Comparison of ENCODE assay signal across 8 cellular contexts in the genomic region with DNA sequence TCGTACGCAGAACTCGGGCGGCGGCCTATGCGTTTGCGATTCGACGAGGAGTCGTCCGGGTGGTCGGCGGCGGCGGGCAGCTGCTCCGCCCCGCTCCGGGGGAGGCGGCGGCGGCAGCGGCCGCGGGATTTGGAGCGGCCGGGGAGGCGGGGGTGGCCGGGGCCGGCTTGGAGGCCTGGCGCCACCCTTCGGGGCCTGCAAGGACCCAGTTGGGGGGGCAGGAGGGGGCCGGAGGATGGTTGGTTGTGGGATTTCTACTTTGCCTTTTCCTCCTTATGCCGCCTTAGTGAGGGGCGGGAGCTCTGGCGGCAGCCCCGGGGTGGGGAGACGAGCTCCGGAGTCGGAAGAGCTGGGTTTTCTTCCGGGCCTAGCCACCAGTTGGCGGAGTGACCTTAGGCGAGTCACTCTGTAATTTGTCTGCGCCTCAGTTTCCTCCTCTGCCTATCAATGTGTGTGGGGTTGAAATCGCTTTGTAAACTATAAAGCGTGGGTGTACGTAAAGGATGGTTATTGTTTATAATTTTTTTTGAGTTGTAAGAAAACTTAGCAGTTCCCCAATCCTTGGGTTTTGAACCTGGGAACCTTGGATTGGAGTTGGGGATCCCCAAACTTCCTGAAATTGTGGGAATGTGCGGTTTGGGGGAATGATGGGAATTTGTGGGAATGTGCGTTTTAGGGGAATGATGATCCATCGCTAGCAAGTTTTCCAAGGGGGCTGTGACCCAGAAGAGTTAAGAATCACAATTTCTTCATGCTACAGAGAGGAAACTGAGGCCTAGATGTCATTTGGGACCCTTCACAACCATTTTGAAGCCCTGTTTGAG. TPM values are rescaled to one million over a fixed set of nuclear protein-coding genes. Genes with fewer than 3 reads are reported as not detected.
DNase-seq lines count a peak whose midpoint lies in the region; ATAC-seq, FAIRE-seq and TF ChIP-seq lines count a peak whose summit lies in the region.

No MANE protein-coding gene starts in this region.

- POLR2A ChIA-PET in K562 (lab: Yijun Ruan, JAX) = interaction anchor here (0.6 to 2.8 kb wide), 9 partner anchors 9 to 186 kb away, joined by 3 to 11 read pairs (median 4); partner anchors contain the start of gene SMTN

- H3K36me3 Mint-ChIP-seq in immature natural killer cell = peaks cover 41 to 45% (median 43%) of the 10 kb centered on the region in 3 donors

- peaks cover 6 to 13% (median 13%) of the 10 kb centered on the region in 3 donors for H3K27me3 Mint-ChIP-seq in immature natural killer cell (ENCODE audit: low read depth in 3 of 3)

- no peak for TF ChIP-seq RAD21 in K562 (CRISPR knock-in tag; conservative IDR thresholded peaks at IDR 0.05 in 1 of 2, IDR thresholded peaks at IDR 0.05 in 1 of 2)

- H4K20me1 ChIP-seq in K562 (replicated peaks; ENCODE audit: control insufficient read depth, insufficient read depth, low read length) = peaks cover 16% of the 10 kb centered on the region; the same call in 1 of the 2 replicates

- WGBS in K562 (ENCODE audit: insufficient coverage, low coverage, missing lambda C conversion rate) = 2% methylated on average over 24 of the region's 49 CpGs

- no TSS peak for BruUV-seq in K562 (replicated peaks; lab: Mats Ljungman, UMichigan)

- peak overlapping the region; percentile 85 to 95 for H3K9ac ChIP-seq in K562 (ENCODE audit: insufficient read depth in 1 of 2, low read depth in 2 of 2, low read length in 2 of 2)

- TF ChIP-seq CTCF in RWPE2 (IDR thresholded peaks at IDR 0.05; ENCODE audit: poor library complexity, severe bottlenecking) (peak; percentile 12), K562 (IDR thresholded peaks at IDR 0.05 in 2 of 3, conservative IDR thresholded peaks at IDR 0.05 in 1 of 3; ENCODE audit: insufficient read depth in 2 of 3, low read depth in 1 of 3, low read length in 3 of 3) (no peak)

- no peaks in the 10 kb centered on the region for H3K9me1 ChIP-seq in K562 (ENCODE audit: control insufficient read depth, insufficient read depth, low read length)

- H3K27ac Mint-ChIP-seq in immature natural killer cell = peak overlapping the region; percentile 78 to 96 (median 92)

- H3K9me3 ChIP-seq in RWPE2 (ENCODE audit: severe bottlenecking) (peaks cover 14% of the 10 kb centered on the region), K562 (replicated peaks; ENCODE audit: control insufficient read depth, insufficient read depth, low read depth, low read length) (peaks cover 8% of the 10 kb centered on the region)

- FAIRE-seq in K562 (lab: Jason Lieb, UNC) = peak; percentile 40

- in situ Hi-C loops in K562 (cut with MboI) = no loop called here

- peaks cover 74% of the 10 kb centered on the region for H3K36me3 ChIP-seq in RWPE2 (ENCODE audit: low read depth)
- H3K36me3 ChIP-seq in K562 (ENCODE audit: control insufficient read depth, insufficient read depth, low read length) = peaks cover 77% of the 10 kb centered on the region

- peak overlapping the region; percentile 86 for H3K4me2 ChIP-seq in K562 (ENCODE audit: insufficient read depth, low read length)

- peak; percentile 25 for ATAC-seq in GM18868 (IDR thresholded peaks at IDR 0.05; ENCODE audit: unreplicated experiment)
- peak; percentile 30 for ATAC-seq in HG03103 (IDR thresholded peaks at IDR 0.05; ENCODE audit: low read depth, unreplicated experiment)
- peak; percentile 9; the same call in 2 of the 3 replicates for ATAC-seq in RWPE2 (ENCODE audit: low read depth)
- ATAC-seq in K562 = peak; percentile 62

- no peak for TF ChIP-seq EP300 in K562 (IDR thresholded peaks at IDR 0.05; ENCODE audit: low read length)

- H3K9me3 Mint-ChIP-seq in immature natural killer cell = peaks cover 11 to 45% (median 40%) of the 10 kb centered on the region in 6 donors

- CTCF ChIA-PET in K562 (lab: Yijun Ruan, JAX; ENCODE audit: low intra/inter-chr PET ratio) = interaction anchor here (0.6 to 0.9 kb wide), 3 partner anchors 116 to 179 kb away, joined by 3 to 4 read pairs (median 3); no protein-coding TSS in a partner anchor

- peaks cover 6% of the 10 kb centered on the region for H3K4me1 ChIP-seq in RWPE2 (ENCODE audit: insufficient read depth, poor library complexity, severe bottlenecking)
- peaks cover 7 to 17% of the 10 kb centered on the region in 2 experiments; a peak in 3 of 5 replicates for H3K4me1 ChIP-seq in K562 (replicated peaks in 1 of 2; ENCODE audit: control insufficient read depth in 2 of 2, insufficient read depth in 2 of 2, low read length in 2 of 2)

- H3K4me3 Mint-ChIP-seq in immature natural killer cell = peak overlapping the region; percentile 87 to 95 (median 92)

- H3K27me3 ChIP-seq in RWPE2 (ENCODE audit: insufficient read depth, poor library complexity, severe bottlenecking) (no peaks in the 10 kb centered on the region), K562 (ENCODE audit: control insufficient read depth in 2 of 2, insufficient read depth in 2 of 2, low read length in 2 of 2) (no peaks in the 10 kb centered on the region)

- H3K4me3 ChIP-seq in RWPE2 (ENCODE audit: severe bottlenecking) (peak overlapping the region; percentile 52), K562 (peak overlapping the region; percentile 90)

- peaks cover 98% of the 10 kb centered on the region for H3K79me2 ChIP-seq in K562 (ENCODE audit: control insufficient read depth, insufficient read depth, low read length)

- H3K27ac ChIP-seq in RWPE2 (ENCODE audit: poor library complexity, severe bottlenecking) (peak overlapping the region; percentile 73), K562 (ENCODE audit: extremely low read depth, low read depth, low read length) (peak overlapping the region; percentile 92)

- H3K4me1 Mint-ChIP-seq in immature natural killer cell = peaks cover 58 to 68% of the 10 kb centered on the region in 2 donors

- H2AFZ ChIP-seq in K562 (ENCODE audit: low read depth, low read length) = peak overlapping the region; percentile 74

- no peak for TF ChIP-seq POLR2A in K562 (conservative IDR thresholded peaks at IDR 0.05)

- intact Hi-C loops in K562 (cut with micrococcal nuclease) = loop anchor here (2.0 to 5.0 kb wide), 2 partner anchors 93 to 115 kb away; no protein-coding TSS in a partner anchor

- DNase-seq in AG08396 (ENCODE audit: low spot score) = peak; percentile 64
- DNase-seq in RWPE2 (ENCODE audit: low spot score) = no peak
- DNase-seq in K562 (ENCODE audit: extremely low read depth in 1 of 4, low spot score in 3 of 4) = peak; percentile 56 to 66 (median 62)
- DNase-seq in immature natural killer cell = no peak
- peak; percentile 44 to 49 for DNase-seq in stimulated activated CD4-positive, alpha-beta T cell treated with anti-CD3 and anti-CD28 coated beads, Interleukin-2, amount 100 ng/mL, for 24 hours
- DNase-seq in NCI-H1417 treated with DMSO at 0.1 percent for 48 hours (lab: John Stamatoyannopoulos, UW) = no peak

RNA-seq across cellular contexts. Expression of gene TUG1, which starts 0.7 kb away (rescaled TPM):
- 56.1 and 169 TPM in 2 replicates for total RNA-seq in K562 (2011; cell fraction: chromatin; rRNA removed; ENCODE audit: low replicate concordance)
- total RNA-seq in K562 (2011; cell fraction: nucleolus; rRNA removed) = 35.4 and 47.6 TPM in 2 replicates
- 93.7 and 150 TPM in 2 replicates for total RNA-seq in K562 (2011; cell fraction: nucleoplasm; rRNA removed)
- 33.8 and 42.2 TPM in 2 replicates for total RNA-seq in K562 (2014; rRNA removed)
- 58.8 and 60.5 TPM in 2 replicates for total RNA-seq in K562 (2014; rRNA removed; fragmentation: Illumina TruSeq; extraction: Trizol)
- total RNA-seq in K562 (2015; rRNA removed; fragmentation: Illumina TruSeq; extraction: Trizol) = 65.0 and 71.0 TPM in 2 replicates
- 50.0 and 58.9 TPM in 2 replicates for total RNA-seq in K562 (2021)
- polyA plus RNA-seq in K562 (2011; rRNA removed) = 113 and 132 TPM in 2 replicates
- polyA plus RNA-seq in K562 (2011; cell fraction: cytosol; rRNA removed) = 47.4 and 79.6 TPM in 2 replicates
- 235 and 275 TPM in 2 replicates for polyA plus RNA-seq in K562 (2011; cell fraction: nucleus; rRNA removed)
- polyA plus RNA-seq in K562 (2012) = 44.0 and 61.6 TPM in 2 replicates
- 87.8 and 115 TPM in 2 replicates for polyA plus RNA-seq in K562 (2014; fragmentation: Illumina TruSeq; extraction: Trizol)
- 10 to 100 TPM; 24.7 to 25.0 TPM for polyA plus RNA-seq in K562 (2014; fragmentation: Nextera tagmentation; extraction: Ambion mirVana)
- polyA plus RNA-seq in K562 (2014; rRNA removed) = 59.9 and 61.8 TPM in 2 replicates
- polyA minus RNA-seq in K562 (2011; rRNA and poly(A)+ RNA removed) = 94.1 and 99.7 TPM in 2 replicates
- 29.5 and 35.7 TPM in 2 replicates for polyA minus RNA-seq in K562 (2011; cell fraction: cytosol; rRNA and poly(A)+ RNA removed)
- 57.4 and 104 TPM in 2 replicates for polyA minus RNA-seq in K562 (2011; cell fraction: nucleus; rRNA and poly(A)+ RNA removed)
- polyA plus RNA-seq in immature natural killer cell = 10 to 100 TPM in 2 of 3 donors, 1 to 10 TPM in 1; 7.8 to 22.9 (median 13.6) TPM

RNA-seq across cellular contexts. Expression of gene MORC2, which starts 1.2 kb away (rescaled TPM):
- 39.3 and 72.1 TPM in 2 replicates for total RNA-seq in K562 (2011; cell fraction: chromatin; rRNA removed; ENCODE audit: low replicate concordance)
- 17.2 and 19.9 TPM in 2 replicates for total RNA-seq in K562 (2011; cell fraction: nucleolus; rRNA removed)
- total RNA-seq in K562 (2011; cell fraction: nucleoplasm; rRNA removed) = 24.6 and 25.3 TPM in 2 replicates
- 17.8 and 20.0 TPM in 2 replicates for total RNA-seq in K562 (2014; rRNA removed)
- 16.3 and 16.6 TPM in 2 replicates for total RNA-seq in K562 (2014; rRNA removed; fragmentation: Illumina TruSeq; extraction: Trizol)
- total RNA-seq in K562 (2015; rRNA removed; fragmentation: Illumina TruSeq; extraction: Trizol) = 15.8 and 16.7 TPM in 2 replicates
- total RNA-seq in K562 (2021) = 34.7 and 35.5 TPM in 2 replicates
- 12.6 and 19.4 TPM in 2 replicates for polyA plus RNA-seq in K562 (2011; rRNA removed)
- 5.1 and 10.8 TPM in 2 replicates for polyA plus RNA-seq in K562 (2011; cell fraction: cytosol; rRNA removed)
- 33.7 and 39.5 TPM in 2 replicates for polyA plus RNA-seq in K562 (2011; cell fraction: nucleus; rRNA removed)
- polyA plus RNA-seq in K562 (2012) = 25.6 and 28.0 TPM in 2 replicates
- 30.8 and 32.0 TPM in 2 replicates for polyA plus RNA-seq in K562 (2014; fragmentation: Illumina TruSeq; extraction: Trizol)
- 1 to 10 TPM; 3.3 to 3.8 TPM for polyA plus RNA-seq in K562 (2014; fragmentation: Nextera tagmentation; extraction: Ambion mirVana)
- polyA plus RNA-seq in K562 (2014; rRNA removed) = 24.0 and 25.0 TPM in 2 replicates
- polyA minus RNA-seq in K562 (2011; rRNA and poly(A)+ RNA removed) = 23.7 and 24.2 TPM in 2 replicates
- polyA minus RNA-seq in K562 (2011; cell fraction: cytosol; rRNA and poly(A)+ RNA removed) = 23.6 and 25.3 TPM in 2 replicates
- 9.2 and 16.8 TPM in 2 replicates for polyA minus RNA-seq in K562 (2011; cell fraction: nucleus; rRNA and poly(A)+ RNA removed)
- polyA plus RNA-seq in immature natural killer cell = 1 to 10 TPM in 2 of 3 donors, not detected in 1; 1.1 to 6.9 TPM

Comparison
In these comparisons a context has a peak if more than half of its experiments do, and no peak if none do; other contexts are left out.
1. DNase-seq: peak in AG08396 (single experiment), K562 (4 of 4) and stimulated activated CD4-positive, alpha-beta T cell treated with anti-CD3 and anti-CD28 coated beads, Interleukin-2, amount 100 ng/mL, for 24 hours (2 of 2); none in RWPE2 (single experiment), immature natural killer cell (0 of 3) and NCI-H1417 treated with DMSO at 0.1 percent for 48 hours (single experiment).
2. ATAC-seq: peak in every context shown above with its lines; median percentile 62 in K562; 30 in HG03103; 25 in GM18868; 9 in RWPE2.